Comparison of ENCODE assay signal across 1 cellular context in the genomic region with DNA sequence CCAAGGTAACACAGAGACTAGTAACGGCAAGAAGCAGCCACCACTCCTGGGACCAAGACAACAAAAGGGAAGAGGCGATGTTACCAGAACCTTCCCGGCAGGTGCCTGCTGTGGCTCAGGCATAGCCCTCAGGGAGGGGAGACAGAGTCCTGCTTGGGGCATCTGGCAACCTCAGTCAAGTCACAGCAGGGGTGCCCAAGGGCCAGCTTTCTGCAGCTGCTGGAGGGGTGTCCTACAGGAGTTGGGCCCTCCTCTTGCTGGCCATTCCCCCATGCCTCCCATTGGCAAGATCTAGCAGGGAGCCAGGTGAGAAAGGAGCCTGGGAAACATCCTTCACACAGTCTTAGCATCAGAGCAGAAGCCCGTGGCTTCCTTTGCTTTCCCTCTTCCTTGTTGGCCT.
A peak's percentile ranks its signal among the peaks of the same experiment; 100 is the strongest.
TF ChIP-seq lines count a peak whose summit lies in the region.

No MANE protein-coding gene starts in this region.

TF ChIP-seq in HEK293, 187 proteins besides CTCF, POLR2A, EP300 and RAD21:
- TF ChIP-seq, protein P1, sequence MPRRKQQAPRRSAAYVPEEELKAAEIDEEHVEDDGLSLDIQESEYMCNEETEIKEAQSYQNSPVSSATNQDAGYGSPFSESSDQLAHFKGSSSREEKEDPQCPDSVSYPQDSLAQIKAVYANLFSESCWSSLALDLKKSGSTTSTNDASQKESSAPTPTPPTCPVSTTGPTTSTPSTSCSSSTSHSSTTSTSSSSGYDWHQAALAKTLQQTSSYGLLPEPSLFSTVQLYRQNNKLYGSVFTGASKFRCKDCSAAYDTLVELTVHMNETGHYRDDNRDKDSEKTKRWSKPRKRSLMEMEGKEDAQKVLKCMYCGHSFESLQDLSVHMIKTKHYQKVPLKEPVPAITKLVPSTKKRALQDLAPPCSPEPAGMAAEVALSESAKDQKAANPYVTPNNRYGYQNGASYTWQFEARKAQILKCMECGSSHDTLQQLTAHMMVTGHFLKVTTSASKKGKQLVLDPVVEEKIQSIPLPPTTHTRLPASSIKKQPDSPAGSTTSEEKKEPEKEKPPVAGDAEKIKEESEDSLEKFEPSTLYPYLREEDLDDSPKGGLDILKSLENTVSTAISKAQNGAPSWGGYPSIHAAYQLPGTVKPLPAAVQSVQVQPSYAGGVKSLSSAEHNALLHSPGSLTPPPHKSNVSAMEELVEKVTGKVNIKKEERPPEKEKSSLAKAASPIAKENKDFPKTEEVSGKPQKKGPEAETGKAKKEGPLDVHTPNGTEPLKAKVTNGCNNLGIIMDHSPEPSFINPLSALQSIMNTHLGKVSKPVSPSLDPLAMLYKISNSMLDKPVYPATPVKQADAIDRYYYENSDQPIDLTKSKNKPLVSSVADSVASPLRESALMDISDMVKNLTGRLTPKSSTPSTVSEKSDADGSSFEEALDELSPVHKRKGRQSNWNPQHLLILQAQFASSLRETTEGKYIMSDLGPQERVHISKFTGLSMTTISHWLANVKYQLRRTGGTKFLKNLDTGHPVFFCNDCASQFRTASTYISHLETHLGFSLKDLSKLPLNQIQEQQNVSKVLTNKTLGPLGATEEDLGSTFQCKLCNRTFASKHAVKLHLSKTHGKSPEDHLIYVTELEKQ (tag by site-specific recombination; IDR thresholded peaks at IDR 0.05; ENCODE audit: borderline replicate concordance): no peak
- peak; percentile 57 for TF ChIP-seq ZIC2 (tag by site-specific recombination; IDR thresholded peaks at IDR 0.05)
